Comparison of ENCODE assay signal across 9 cellular contexts in the genomic region with DNA sequence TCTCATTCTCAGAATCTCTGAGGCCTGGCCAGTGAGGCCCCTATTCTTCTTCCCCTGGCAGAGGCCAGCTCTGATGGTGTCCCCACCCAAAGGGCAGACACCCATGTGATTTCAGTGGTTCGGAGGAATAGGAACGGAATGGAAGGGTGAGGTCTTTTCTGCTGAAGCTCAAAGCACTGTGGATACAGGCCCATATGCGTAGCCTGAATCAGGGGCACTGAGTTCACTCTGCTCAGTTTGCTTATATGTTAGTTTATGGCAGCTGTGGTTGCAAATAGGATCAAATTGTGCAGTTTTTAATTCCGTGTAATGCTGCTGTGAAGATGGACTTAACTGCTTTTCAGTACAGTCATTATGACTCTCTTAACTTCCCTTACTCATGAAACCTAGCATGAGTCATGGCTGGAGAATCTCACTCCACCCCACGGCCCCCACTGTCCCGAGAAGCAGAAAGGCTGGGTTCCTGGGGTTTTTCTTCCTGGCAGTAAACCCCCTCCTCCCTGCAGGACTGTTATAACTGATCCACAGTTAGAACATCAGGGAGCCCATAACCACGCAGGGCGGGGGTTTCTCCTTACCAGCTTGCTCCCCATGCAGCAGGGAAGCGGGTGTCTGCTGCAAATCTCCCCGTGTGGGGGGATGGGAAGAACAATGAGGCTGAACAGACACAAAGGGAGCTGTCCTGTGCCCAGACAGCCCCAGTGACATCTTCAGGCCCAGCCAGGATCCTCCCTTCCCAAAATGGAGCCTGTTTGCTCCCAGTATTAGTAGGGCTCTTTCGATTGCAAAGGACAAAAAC.
DNase-seq lines count a peak whose midpoint lies in the region; ATAC-seq and TF ChIP-seq lines count a peak whose summit lies in the region.
"Had no signal": no experiment of that assay in that cellular context is flagged by ENCODE, and none has a peak within 500 bp of the region (broad histone marks: within the 10 kb centered on the region; RNA-seq: fewer than 3 reads in every experiment).

No MANE protein-coding gene starts in this region.

- POLR2A ChIA-PET in OCI-LY7 (lab: Charles Lee): no interaction called here

- H3K9me2 ChIP-seq in OCI-LY7 (ENCODE audit: insufficient read depth, low read length): no peaks in the 10 kb centered on the region

- no peaks in the 10 kb centered on the region for H3K79me2 ChIP-seq in OCI-LY7 (ENCODE audit: insufficient read depth, low read depth, low read length)

- H3K27ac ChIP-seq in OCI-LY7 (ENCODE audit: low read depth, low read length, poor library complexity, severe bottlenecking): no peak overlapping the region
- H3K27ac ChIP-seq: 22Rv1 had no signal

- no peaks in the 10 kb centered on the region for H3K36me3 ChIP-seq in OCI-LY7 (ENCODE audit: insufficient read depth, low read length)

- CTCF ChIA-PET in OCI-LY7 (lab: Charles Lee; ENCODE audit: unreplicated experiment): no interaction called here

- H3K9me3 ChIP-seq in OCI-LY7 (ENCODE audit: low read length): 0 out of 2 replicates have a peak, but pooled peaks cover 16% of the 10 kb centered on the region

- no peak overlapping the region for H3K4me2 ChIP-seq in OCI-LY7 (ENCODE audit: low read length)

- DNase-seq in DMS53 (lab: John Stamatoyannopoulos, UW) (peak; percentile 29), DMS53 treated with DMSO at 0.1 percent for 48 hours (lab: John Stamatoyannopoulos, UW; ENCODE audit: unreplicated experiment) (no peak), OCI-LY7 (ENCODE audit: low spot score) (no peak), dermis microvascular lymphatic vessel endothelial cell (ENCODE audit: low read depth in 2 of 2) (peak; percentile 60 to 94), mucosa of gallbladder (ENCODE audit: low spot score) (peak; percentile 18), DMS79 treated with DMSO at 0.1 percent for 48 hours (lab: John Stamatoyannopoulos, UW) (no peak), NCI-H1092 treated with DMSO at 0.1 percent for 48 hours (lab: John Stamatoyannopoulos, UW) (no peak)

- no peak for TF ChIP-seq CTCF in OCI-LY7 (conservative IDR thresholded peaks at IDR 0.05; ENCODE audit: low read length)

- peak overlapping the region; percentile 55 for H2AFZ ChIP-seq in OCI-LY7 (ENCODE audit: low read length)

- no peaks in the 10 kb centered on the region for H4K20me1 ChIP-seq in OCI-LY7 (ENCODE audit: insufficient read depth, low read length)

- ATAC-seq in HG02798 (IDR thresholded peaks at IDR 0.05; ENCODE audit: poor library complexity, unreplicated experiment): peak; percentile 75

- intact Hi-C loops in OCI-LY7 (cut with micrococcal nuclease; ENCODE audit: unreplicated experiment): no loop called here

- BruUV-seq in OCI-LY7 (replicated peaks; lab: Mats Ljungman, UMichigan): no TSS peak

- peaks cover 35% of the 10 kb centered on the region for H3K4me1 ChIP-seq in OCI-LY7 (ENCODE audit: insufficient read depth, low read length, poor library complexity, severe bottlenecking)

- no peak overlapping the region for H3K4me3 ChIP-seq in OCI-LY7 (ENCODE audit: low read depth, low read length, poor library complexity, severe bottlenecking)

Comparison
In these comparisons a context has a peak if more than half of its experiments do, and no peak if none do; other contexts are left out.
1. DNase-seq: peak in DMS53 (single experiment), dermis microvascular lymphatic vessel endothelial cell (2 of 2) and mucosa of gallbladder (single experiment); none in DMS53 treated with DMSO at 0.1 percent for 48 hours (single experiment), OCI-LY7 (single experiment), DMS79 treated with DMSO at 0.1 percent for 48 hours (single experiment) and NCI-H1092 treated with DMSO at 0.1 percent for 48 hours (single experiment).